In the genomic region with DNA sequence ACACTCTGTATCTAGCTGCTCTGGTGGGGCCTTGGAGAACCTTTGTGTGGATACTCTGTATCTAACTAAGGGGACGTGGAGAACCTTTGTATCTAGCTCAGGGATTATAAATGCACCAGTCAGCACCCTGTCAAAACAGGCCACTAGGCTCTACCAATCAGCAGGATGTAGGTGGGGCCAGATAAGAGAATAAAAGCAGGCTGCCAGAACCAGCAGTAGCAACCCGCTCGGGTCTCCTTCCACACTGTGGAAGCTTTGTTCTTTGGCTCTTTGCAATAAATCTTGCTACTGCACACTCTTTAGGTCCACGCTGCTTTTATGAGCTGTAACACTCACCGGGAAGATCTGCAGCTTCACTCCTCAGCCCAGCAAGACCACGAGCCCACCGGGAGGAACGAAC, we compare ENCODE assay signal across 7 cellular contexts. TPM values are rescaled to one million over a fixed set of nuclear protein-coding genes. Genes with fewer than 3 reads are reported as not detected.
A peak's percentile ranks its signal among the peaks of the same experiment; 100 is the strongest.
DNase-seq lines count a peak whose midpoint lies in the region; ATAC-seq, FAIRE-seq and TF ChIP-seq lines count a peak whose summit lies in the region.
"Not testable (repeated sequence)": the region's sequence is repeated elsewhere in the genome, so short reads cannot be mapped to it uniquely, and the experiment has no call there.

No MANE protein-coding gene starts in this region.

- TF ChIP-seq CTCF in K562 (IDR thresholded peaks at IDR 0.05 in 2 of 3, conservative IDR thresholded peaks at IDR 0.05 in 1 of 3; ENCODE audit: insufficient read depth in 2 of 3, low read depth in 1 of 3, low read length in 3 of 3), result not testable (repeated sequence)

- CTCF ChIA-PET in CD4-positive, alpha-beta memory T cell (lab: Charles Lee; ENCODE audit: partially characterized antibody), result interaction anchor here (0.6 to 4.8 kb wide), 17 partner anchors 9 to 829 kb away, joined by 3 to 43 read pairs (median 4); a partner anchor contains a TSS
- CTCF ChIA-PET in T-cell (lab: Charles Lee) (interaction anchor here (0.5 to 1.5 kb wide), 8 partner anchors 9 to 515 kb away, joined by 3 to 13 read pairs (median 4); no protein-coding TSS in a partner anchor), K562 (lab: Yijun Ruan, JAX; ENCODE audit: low intra/inter-chr PET ratio) (interaction anchor here (0.6 to 4.3 kb wide), 3 partner anchors 299 to 1844 kb away, joined by 3 to 133 read pairs (median 53); no protein-coding TSS in a partner anchor)

- BruUV-seq in K562 (replicated peaks; lab: Mats Ljungman, UMichigan), result not testable (repeated sequence)

- not testable (repeated sequence) for H2AFZ ChIP-seq in K562 (ENCODE audit: low read depth, low read length)

- not testable (repeated sequence) for H3K4me2 ChIP-seq in K562 (ENCODE audit: insufficient read depth, low read length)

- peak; percentile 57; the same call in 1 of the 2 replicates for TF ChIP-seq POLR2A in K562 (conservative IDR thresholded peaks at IDR 0.05)

- not testable (repeated sequence) for H3K9me1 ChIP-seq in K562 (ENCODE audit: control insufficient read depth, insufficient read depth, low read length)

- H3K9me3 ChIP-seq in CD4-positive, alpha-beta memory T cell (ENCODE audit: control insufficient read depth in 1 of 2, low read length in 2 of 2); K562 (replicated peaks; ENCODE audit: control insufficient read depth, insufficient read depth, low read depth, low read length): not testable (repeated sequence)

- POLR2A ChIA-PET in CD4-positive, alpha-beta memory T cell (lab: Charles Lee; ENCODE audit: partially characterized antibody), result interaction anchor here (0.6 to 2.0 kb wide), 6 partner anchors 15 to 526 kb away, joined by 3 to 15 read pairs (median 4); a partner anchor contains a TSS
- POLR2A ChIA-PET in T-cell (lab: Charles Lee) (interaction anchor here in 1 of 2 donors (0.6 kb wide), 1 partner anchor 221 kb away, joined by 10 read pairs; no protein-coding TSS in a partner anchor), K562 (lab: Yijun Ruan, JAX) (interaction anchor here (0.6 kb wide), 2 partner anchors 306 to 385 kb away, joined by 3 to 4 read pairs; no protein-coding TSS in a partner anchor)
- POLR2A ChIA-PET in naive thymus-derived CD8-positive, alpha-beta T cell (lab: Charles Lee), result interaction anchor here (0.5 to 3.0 kb wide), 14 partner anchors 28 to 590 kb away, joined by 3 to 31 read pairs (median 6); a partner anchor contains a TSS

- not testable (repeated sequence) for H3K79me2 ChIP-seq in K562 (ENCODE audit: control insufficient read depth, insufficient read depth, low read length)

- in situ Hi-C loops in K562 (cut with MboI), result loop anchor here (10.0 kb wide), 3 partner anchors 372 to 722 kb away; no protein-coding TSS in a partner anchor

- not testable (repeated sequence) for H3K36me3 Mint-ChIP-seq in CD4-positive, alpha-beta memory T cell; T-cell; naive thymus-derived CD8-positive, alpha-beta T cell

- ATAC-seq in T-cell (replicated peaks in 1 of 4); K562; naive thymus-derived CD8-positive, alpha-beta T cell: not testable (repeated sequence)

- not testable (repeated sequence) for H3K9me3 Mint-ChIP-seq in CD4-positive, alpha-beta memory T cell; T-cell; naive thymus-derived CD8-positive, alpha-beta T cell

- DNase-seq in CD4-positive, alpha-beta memory T cell, result peak in 4 of 5 donors; percentile 28 to 52 (median 42)
- DNase-seq in T-cell, result peak in 10 of 34 experiments; percentile 18 to 51 (median 38)
- peak; percentile 15 for DNase-seq in activated CD8-positive, alpha-beta memory T cell treated with anti-CD3 and anti-CD28 coated beads, Interleukin-2, amount 50 U/mL, for 4 hours
- DNase-seq in K562 (ENCODE audit: extremely low read depth in 1 of 4, low spot score in 3 of 4), result peak in 1 of 4 experiments; percentile 24
- peak in 28 of 42 donors; percentile 30 to 73 (median 55) for DNase-seq in head of caudate nucleus
- peak in 7 of 10 donors; percentile 25 to 77 (median 38) for DNase-seq in naive thymus-derived CD8-positive, alpha-beta T cell
- peak; percentile 36 for DNase-seq in stimulated activated CD8-positive, alpha-beta memory T cell treated with anti-CD3 and anti-CD28 coated beads, Interleukin-4, amount 100 ng/mL, for 48 hours

- H3K9ac ChIP-seq in K562 (ENCODE audit: insufficient read depth in 1 of 2, low read depth in 2 of 2, low read length in 2 of 2), result not testable (repeated sequence)

- intact Hi-C loops in CD4-positive, alpha-beta memory T cell (cut with micrococcal nuclease), result loop anchor here (5.0 to 10.0 kb wide), 3 partner anchors 82 to 649 kb away; no protein-coding TSS in a partner anchor
- intact Hi-C loops in K562 (cut with micrococcal nuclease); head of caudate nucleus (cut with DNase I): not testable (repeated sequence)

- not testable (repeated sequence) for H3K27me3 Mint-ChIP-seq in CD4-positive, alpha-beta memory T cell; T-cell; naive thymus-derived CD8-positive, alpha-beta T cell

- WGBS in K562 (ENCODE audit: insufficient coverage, low coverage, missing lambda C conversion rate), result 33% methylated on average over 8 of the region's 8 CpGs

- H4K20me1 ChIP-seq in K562 (replicated peaks; ENCODE audit: control insufficient read depth, insufficient read depth, low read length), result not testable (repeated sequence)

- not testable (repeated sequence) for FAIRE-seq in K562 (lab: Jason Lieb, UNC)

- H3K4me1 ChIP-seq in CD4-positive, alpha-beta memory T cell (ENCODE audit: insufficient read depth, low read length), result peaks cover 49% of the 10 kb centered on the region
- H3K4me1 ChIP-seq in K562 (replicated peaks in 1 of 2; ENCODE audit: control insufficient read depth in 2 of 2, insufficient read depth in 2 of 2, low read length in 2 of 2), result peaks cover 0 to 16% of the 10 kb centered on the region in 2 experiments; a peak in 3 of 5 replicates

- not testable (repeated sequence) for TF ChIP-seq EP300 in K562 (IDR thresholded peaks at IDR 0.05; ENCODE audit: low read length)

- not testable (repeated sequence) for TF ChIP-seq RAD21 in K562 (CRISPR knock-in tag; conservative IDR thresholded peaks at IDR 0.05 in 1 of 2, IDR thresholded peaks at IDR 0.05 in 1 of 2)

- not testable (repeated sequence) for H3K4me3 ChIP-seq in CD4-positive, alpha-beta memory T cell (ENCODE audit: low read length in 2 of 2); K562

- H3K4me1 Mint-ChIP-seq in CD4-positive, alpha-beta memory T cell, result peaks cover 37 to 61% (median 45%) of the 10 kb centered on the region in 4 donors
- H3K4me1 Mint-ChIP-seq in T-cell, result peaks cover 47 to 60% (median 51%) of the 10 kb centered on the region in 3 donors
- peaks cover 31 to 70% (median 59%) of the 10 kb centered on the region in 4 donors for H3K4me1 Mint-ChIP-seq in naive thymus-derived CD8-positive, alpha-beta T cell

- H3K27ac Mint-ChIP-seq in CD4-positive, alpha-beta memory T cell, result peak overlapping the region; percentile 12 to 91 (median 70)
- H3K27ac Mint-ChIP-seq in T-cell, result peak overlapping the region; percentile 32 to 68
- peak overlapping the region; percentile 73 to 94 (median 88) for H3K27ac Mint-ChIP-seq in naive thymus-derived CD8-positive, alpha-beta T cell

- H3K4me3 Mint-ChIP-seq in CD4-positive, alpha-beta memory T cell, result peak overlapping the region; percentile 38 to 77 (median 67)
- peak overlapping the region in 2 of 3 donors; percentile 45 to 80 for H3K4me3 Mint-ChIP-seq in T-cell
- H3K4me3 Mint-ChIP-seq in naive thymus-derived CD8-positive, alpha-beta T cell, result peak overlapping the region; percentile 61 to 86 (median 80)

- H3K36me3 ChIP-seq in CD4-positive, alpha-beta memory T cell (ENCODE audit: insufficient read depth, low read length); K562 (ENCODE audit: control insufficient read depth, insufficient read depth, low read length): not testable (repeated sequence)

- H3K27ac ChIP-seq in CD4-positive, alpha-beta memory T cell (ENCODE audit: low read depth, low read length); K562 (ENCODE audit: extremely low read depth, low read depth, low read length): not testable (repeated sequence)

- not testable (repeated sequence) for H3K27me3 ChIP-seq in CD4-positive, alpha-beta memory T cell (ENCODE audit: insufficient read depth, low read length)
- peaks cover 4 to 18% of the 10 kb centered on the region in 2 experiments; a peak in 3 of 5 replicates for H3K27me3 ChIP-seq in K562 (ENCODE audit: control insufficient read depth in 2 of 2, insufficient read depth in 2 of 2, low read length in 2 of 2)

TF ChIP-seq in K562, 482 proteins besides CTCF, POLR2A, EP300 and RAD21 (continues in another document):
- TF ChIP-seq SUPT5H (IDR thresholded peaks at IDR 0.05) (0 out of 2 replicates have a peak, but pooled peaks have one; percentile 40), MEIS2 (IDR thresholded peaks at IDR 0.05; ENCODE audit: partially characterized antibody) (peak; percentile 3)

RNA-seq across cellular contexts. Expression of a gene that starts 45.4 kb away (rescaled TPM):
- total RNA-seq in CD4-positive, alpha-beta memory T cell, result 100 to 1,000 TPM; 138 to 150 TPM
- polyA plus RNA-seq in CD4-positive, alpha-beta memory T cell, result 100 to 1,000 TPM; 106 to 121 TPM
- total RNA-seq in T-cell (100 to 1,000 TPM; 105 to 142 (median 118) TPM), K562 (2014; rRNA removed) (102 and 116 TPM in 2 replicates), K562 (2014; rRNA removed; fragmentation: Illumina TruSeq; extraction: Trizol) (205 and 234 TPM in 2 replicates), K562 (2015; rRNA removed; fragmentation: Illumina TruSeq; extraction: Trizol) (177 and 192 TPM in 2 replicates), K562 (2021) (229 and 235 TPM in 2 replicates)
- total RNA-seq in K562 (2011; cell fraction: chromatin; rRNA removed; ENCODE audit: low replicate concordance), result 218 and 419 TPM in 2 replicates
- total RNA-seq in K562 (2011; cell fraction: nucleolus; rRNA removed), result 192 and 198 TPM in 2 replicates
- 268 and 304 TPM in 2 replicates for total RNA-seq in K562 (2011; cell fraction: nucleoplasm; rRNA removed)
- polyA plus RNA-seq in K562 (2011; rRNA removed) (170 and 197 TPM in 2 replicates), K562 (2014; fragmentation: Illumina TruSeq; extraction: Trizol) (160 and 197 TPM in 2 replicates), K562 (2014; fragmentation: Nextera tagmentation; extraction: Ambion mirVana) (100 to 1,000 TPM; 203 to 217 TPM), K562 (2014; rRNA removed) (144 and 147 TPM in 2 replicates)
- polyA plus RNA-seq in K562 (2011; cell fraction: cytosol; rRNA removed), result 90.3 and 164 TPM in 2 replicates
- 137 and 143 TPM in 2 replicates for polyA plus RNA-seq in K562 (2011; cell fraction: nucleus; rRNA removed)
- polyA plus RNA-seq in K562 (2012), result 106 and 154 TPM in 2 replicates
- 186 and 194 TPM in 2 replicates for polyA minus RNA-seq in K562 (2011; rRNA and poly(A)+ RNA removed)
- polyA minus RNA-seq in K562 (2011; cell fraction: cytosol; rRNA and poly(A)+ RNA removed), result 95.8 and 96.2 TPM in 2 replicates
- polyA minus RNA-seq in K562 (2011; cell fraction: nucleus; rRNA and poly(A)+ RNA removed), result 102 and 157 TPM in 2 replicates
- total RNA-seq in naive thymus-derived CD8-positive, alpha-beta T cell, result 100 to 1,000 TPM; 151 to 167 TPM
- 100 to 1,000 TPM in 2 of 3 donors, 10 to 100 TPM in 1; 95.8 to 123 (median 111) TPM for polyA plus RNA-seq in naive thymus-derived CD8-positive, alpha-beta T cell
